Comparison of ENCODE assay signal across 12 cellular contexts in the genomic region with DNA sequence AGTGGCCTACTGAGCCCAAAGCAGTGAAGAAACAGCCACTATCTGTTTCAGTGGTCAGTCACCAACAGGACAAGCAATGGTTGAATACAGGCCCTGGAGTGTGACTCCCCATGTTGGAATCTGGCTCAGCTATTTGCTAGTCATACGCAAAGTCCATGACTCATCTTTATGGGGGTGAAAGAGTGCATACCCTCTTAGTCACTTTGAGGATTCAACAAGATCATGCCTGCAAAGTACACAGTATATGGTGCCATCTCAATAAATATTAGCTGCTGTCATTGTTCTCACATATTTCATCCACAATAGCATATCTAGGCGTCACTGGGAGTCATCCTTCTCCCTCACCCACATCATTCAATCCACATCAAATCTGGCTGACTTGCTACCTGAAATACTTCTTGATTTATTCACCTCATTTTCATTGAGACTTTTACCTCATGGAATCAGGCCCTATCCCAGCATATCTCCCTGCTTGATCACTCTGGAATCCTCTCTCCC. TPM values are rescaled to one million over a fixed set of nuclear protein-coding genes. Genes with fewer than 3 reads are reported as not detected.
DNase-seq lines count a peak whose midpoint lies in the region; ATAC-seq and TF ChIP-seq lines count a peak whose summit lies in the region.
"Had no signal": no experiment of that assay in that cellular context is flagged by ENCODE, and none has a peak within 500 bp of the region (broad histone marks: within the 10 kb centered on the region; RNA-seq: fewer than 3 reads in every experiment).

No MANE protein-coding gene starts in this region.

- intact Hi-C loops in CD14-positive monocyte (cut with micrococcal nuclease) = no loop called here

- no peak overlapping the region for H3K27ac Mint-ChIP-seq in CD14-positive monocyte
- H3K27ac Mint-ChIP-seq: activated CD4-positive, alpha-beta memory T cell treated with anti-CD3 and anti-CD28 coated beads, Interleukin-2, amount 10 ng/mL, durations not matched to agents 7 days and 5 days; neural progenitor cell had no signal

- H3K9me3 Mint-ChIP-seq in CD14-positive monocyte = peaks cover 3 to 15% (median 10%) of the 10 kb centered on the region in 7 donors
- H3K9me3 Mint-ChIP-seq: activated CD4-positive, alpha-beta memory T cell treated with anti-CD3 and anti-CD28 coated beads, Interleukin-2, amount 10 ng/mL, durations not matched to agents 7 days and 5 days had no signal

- H3K4me3 Mint-ChIP-seq in CD14-positive monocyte = no peak overlapping the region
- H3K4me3 Mint-ChIP-seq: activated CD4-positive, alpha-beta memory T cell treated with anti-CD3 and anti-CD28 coated beads, Interleukin-2, amount 10 ng/mL, durations not matched to agents 7 days and 5 days; central memory CD8-positive, alpha-beta T cell; neural progenitor cell had no signal

- no peaks in the 10 kb centered on the region for H3K4me1 Mint-ChIP-seq in CD14-positive monocyte
- H3K4me1 Mint-ChIP-seq: activated CD4-positive, alpha-beta memory T cell treated with anti-CD3 and anti-CD28 coated beads, Interleukin-2, amount 10 ng/mL, durations not matched to agents 7 days and 5 days; central memory CD8-positive, alpha-beta T cell; neural progenitor cell had no signal

- ATAC-seq in HG03521 (IDR thresholded peaks at IDR 0.05; ENCODE audit: unreplicated experiment) (no peak), HG03565 (IDR thresholded peaks at IDR 0.05; ENCODE audit: unreplicated experiment) (no peak)

- H3K36me3 Mint-ChIP-seq in CD14-positive monocyte = no peaks in the 10 kb centered on the region
- H3K36me3 Mint-ChIP-seq: neural progenitor cell had no signal

- peak; percentile 39 for DNase-seq in DMS53 treated with DMSO at 0.1 percent for 48 hours (lab: John Stamatoyannopoulos, UW; ENCODE audit: unreplicated experiment)
- peak; percentile 95 for DNase-seq in NCI-H460 (ENCODE audit: extremely low read depth, low read depth)
- peak; percentile 100 for DNase-seq in epithelial cell of esophagus (ENCODE audit: low read depth)
- DNase-seq in non-pigmented ciliary epithelial cell (ENCODE audit: low read depth) = peak; percentile 97
- DNase-seq in activated gamma-delta T cell treated with Interleukin-2 at 50 U/mL for 16 hours = no peak
- DNase-seq in CD14-positive monocyte (ENCODE audit: low spot score) = no peak
- DNase-seq: activated CD4-positive, alpha-beta memory T cell treated with anti-CD3 and anti-CD28 coated beads, Interleukin-2, amount 10 ng/mL, durations not matched to agents 7 days and 5 days; GDM1 had no signal

- peaks cover 1 to 5% (median 4%) of the 10 kb centered on the region in 3 donors for H3K27me3 Mint-ChIP-seq in CD14-positive monocyte (ENCODE audit: low read depth in 3 of 3)

- H3K4me3 ChIP-seq in epithelial cell of esophagus (ENCODE audit: low read length) = no peak overlapping the region
- H3K4me3 ChIP-seq: neural progenitor cell had no signal

- no peak for TF ChIP-seq CTCF in epithelial cell of esophagus (IDR thresholded peaks at IDR 0.05; ENCODE audit: insufficient read depth, low read depth, low read length, missing control alignments)
- no peak for TF ChIP-seq CTCF in CD14-positive monocyte (IDR thresholded peaks at IDR 0.05)

RNA-seq across cellular contexts. Expression of gene STAB2, which starts 26.4 kb away (rescaled TPM):
- total RNA-seq in NCI-H460 (2014; rRNA removed; shearing (Covaris generic)) = not detected in 2 replicates
- not detected in 2 replicates for polyA plus RNA-seq in NCI-H460 (2014; cell fraction: nucleus; rRNA removed)
- not detected for polyA plus RNA-seq in CD14-positive monocyte
- total RNA-seq: activated CD4-positive, alpha-beta memory T cell treated with anti-CD3 and anti-CD28 coated beads, Interleukin-2, amount 10 ng/mL, durations not matched to agents 7 days and 5 days had no signal

Comparison
In these comparisons a context has a peak if more than half of its experiments do, and no peak if none do; other contexts are left out.
1. DNase-seq: peak in DMS53 treated with DMSO at 0.1 percent for 48 hours (single experiment), NCI-H460 (single experiment), epithelial cell of esophagus (single experiment) and non-pigmented ciliary epithelial cell (single experiment); none in activated gamma-delta T cell treated with Interleukin-2 at 50 U/mL for 16 hours (single experiment) and CD14-positive monocyte (single experiment).